Comparison of ENCODE assay signal across 11 cellular contexts in the genomic region with DNA sequence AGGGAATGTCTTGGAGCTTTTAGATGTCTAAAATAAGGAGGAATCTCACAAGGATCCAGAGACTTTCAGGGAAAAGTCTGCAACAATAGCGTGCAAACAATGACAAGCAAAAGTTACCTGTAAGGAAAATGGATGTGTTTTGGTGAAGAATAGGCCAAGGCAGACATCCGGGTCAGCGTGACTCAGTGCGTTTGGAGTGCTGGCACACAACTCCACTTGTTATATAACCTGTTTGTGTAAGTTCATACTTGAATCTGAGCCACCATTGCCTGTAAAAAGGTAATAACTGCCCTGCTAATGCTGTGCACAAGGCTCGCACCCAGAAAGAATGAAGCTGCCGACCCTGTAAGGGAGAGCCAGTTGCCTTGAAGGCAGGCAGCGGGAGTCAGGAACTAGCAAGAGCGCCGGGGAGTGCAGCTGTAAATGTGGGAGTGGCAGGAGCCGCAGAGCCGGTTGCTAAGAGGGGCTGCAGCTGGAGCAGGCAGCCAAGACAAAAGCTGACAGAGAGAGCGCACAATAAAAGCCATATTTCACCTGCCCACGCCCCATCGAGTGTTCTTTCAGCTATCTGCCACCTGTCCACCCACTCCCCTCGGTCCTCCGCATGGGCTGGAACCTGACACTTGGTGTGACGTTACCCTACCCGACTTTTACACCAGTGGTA.
DNase-seq lines count a peak whose midpoint lies in the region; ATAC-seq and TF ChIP-seq lines count a peak whose summit lies in the region.
"Had no signal": no experiment of that assay in that cellular context is flagged by ENCODE, and none has a peak within 500 bp of the region (broad histone marks: within the 10 kb centered on the region; RNA-seq: fewer than 3 reads in every experiment).

No MANE protein-coding gene starts in this region.

- H3K4me1 Mint-ChIP-seq in Calu3 (ENCODE audit: low read depth, unreplicated experiment) (no peaks in the 10 kb centered on the region), MCF 10A (ENCODE audit: insufficient read depth, unreplicated experiment) (peaks cover 9% of the 10 kb centered on the region)

- H3K27ac ChIP-seq in mucosa of rectum (ENCODE audit: low read depth in 2 of 2, low read length in 2 of 2) = peak overlapping the region; percentile 66 to 82

- BruUV-seq in Calu3 (replicated peaks; lab: Mats Ljungman, UMichigan) (no TSS peak), MCF 10A (replicated peaks; lab: Mats Ljungman, UMichigan) (no TSS peak)

- ATAC-seq in HG03571 (IDR thresholded peaks at IDR 0.05; ENCODE audit: unreplicated experiment) (no peak), HG03432 (IDR thresholded peaks at IDR 0.05; ENCODE audit: unreplicated experiment) (no peak)

- H3K9me3 Mint-ChIP-seq in Calu3 (ENCODE audit: low read depth, unreplicated experiment) = peaks cover 8% of the 10 kb centered on the region
- peaks cover 7% of the 10 kb centered on the region for H3K9me3 Mint-ChIP-seq in MCF 10A (ENCODE audit: unreplicated experiment)

- H3K27me3 Mint-ChIP-seq in Calu3 (ENCODE audit: unreplicated experiment) (no peaks in the 10 kb centered on the region), MCF 10A (ENCODE audit: insufficient read depth, unreplicated experiment) (no peaks in the 10 kb centered on the region)
- H3K27me3 Mint-ChIP-seq: dendritic cell treated with granulocyte-macrophage colony-stimulating factor and Interleukin-4, amounts not matched to agents 40 ng/mL and 50 ng/mL, for 4 days had no signal

- CTCF ChIA-PET in Calu3 (lab: Charles Lee) (no interaction called here), MCF 10A (lab: Yijun Ruan, JAX) (no interaction called here)

- H3K9me3 ChIP-seq in mucosa of rectum (ENCODE audit: control insufficient read depth in 2 of 2, low read length in 2 of 2) = no peaks in the 10 kb centered on the region

- H3K4me3 Mint-ChIP-seq in Calu3 (ENCODE audit: low read depth, unreplicated experiment) (peak overlapping the region; percentile 22), MCF 10A (ENCODE audit: unreplicated experiment) (no peak overlapping the region)
- H3K4me3 Mint-ChIP-seq: dendritic cell treated with granulocyte-macrophage colony-stimulating factor and Interleukin-4, amounts not matched to agents 40 ng/mL and 50 ng/mL, for 4 days had no signal

- DNase-seq in Calu3 = peak; percentile 2
- DNase-seq in NCI-H1930 (lab: John Stamatoyannopoulos, UW) = peak; percentile 48 to 69
- DNase-seq in MCF 10A (ENCODE audit: unreplicated experiment) = peak; percentile 32
- DNase-seq in germinal center (ENCODE audit: low spot score) = no peak
- no peak for DNase-seq in activated CD4-positive, CD25-positive, alpha-beta regulatory T cell treated with anti-CD3 and anti-CD28 coated beads, Interleukin-2, amount 50 U/mL, for 72 hours
- DNase-seq: activated gamma-delta T cell; NK-92 treated with Interleukin-12 subunit alpha and Interleukin-12 subunit beta, amount 100 ng/mL, for 24 hours had no signal

- peak overlapping the region in 1 of 2 donors; percentile 36 for H3K9ac ChIP-seq in mucosa of rectum (ENCODE audit: low read depth in 1 of 2, low read length in 2 of 2)

- H3K4me1 ChIP-seq in mucosa of rectum (ENCODE audit: control insufficient read depth in 2 of 2, insufficient read depth in 2 of 2, low read length in 2 of 2) = peaks cover 6 to 9% of the 10 kb centered on the region in 2 donors

- H3K27ac Mint-ChIP-seq in Calu3 (ENCODE audit: unreplicated experiment) (no peak overlapping the region), MCF 10A (ENCODE audit: low read depth, unreplicated experiment) (no peak overlapping the region)
- H3K27ac Mint-ChIP-seq: dendritic cell treated with granulocyte-macrophage colony-stimulating factor and Interleukin-4, amounts not matched to agents 40 ng/mL and 50 ng/mL, for 4 days had no signal

- TF ChIP-seq CTCF in Calu3 (IDR thresholded peaks at IDR 0.05; ENCODE audit: unreplicated experiment) = no peak
- TF ChIP-seq CTCF in MCF 10A (IDR thresholded peaks at IDR 0.05; ENCODE audit: unreplicated experiment) = no peak

- no peaks in the 10 kb centered on the region for H3K36me3 ChIP-seq in mucosa of rectum (ENCODE audit: control insufficient read depth in 2 of 2, insufficient read depth in 2 of 2, low read length in 2 of 2)

- H3K4me3 ChIP-seq in mucosa of rectum (ENCODE audit: low read length in 2 of 2) = peak overlapping the region; percentile 37 to 44

- H3K27me3 ChIP-seq in mucosa of rectum (ENCODE audit: control insufficient read depth in 2 of 2, insufficient read depth in 2 of 2, low read length in 2 of 2) = no peaks in the 10 kb centered on the region

- intact Hi-C loops in Calu3 (cut with micrococcal nuclease; ENCODE audit: unreplicated experiment) = no loop called here
- intact Hi-C loops in MCF 10A (cut with micrococcal nuclease) = no loop called here

- H3K36me3 Mint-ChIP-seq in Calu3 (ENCODE audit: insufficient read depth, unreplicated experiment) (no peaks in the 10 kb centered on the region), MCF 10A (ENCODE audit: insufficient read depth, unreplicated experiment) (no peaks in the 10 kb centered on the region)

- POLR2A ChIA-PET in MCF 10A (lab: Yijun Ruan, JAX) = no interaction called here

Comparison
In these comparisons a context has a peak if more than half of its experiments do, and no peak if none do; other contexts are left out.
1. DNase-seq: peak in Calu3 (single experiment), NCI-H1930 (2 of 2) and MCF 10A (single experiment); none in germinal center (single experiment) and activated CD4-positive, CD25-positive, alpha-beta regulatory T cell treated with anti-CD3 and anti-CD28 coated beads, Interleukin-2, amount 50 U/mL, for 72 hours (single experiment).